Comparison of ENCODE assay signal across 14 cellular contexts in the genomic region with DNA sequence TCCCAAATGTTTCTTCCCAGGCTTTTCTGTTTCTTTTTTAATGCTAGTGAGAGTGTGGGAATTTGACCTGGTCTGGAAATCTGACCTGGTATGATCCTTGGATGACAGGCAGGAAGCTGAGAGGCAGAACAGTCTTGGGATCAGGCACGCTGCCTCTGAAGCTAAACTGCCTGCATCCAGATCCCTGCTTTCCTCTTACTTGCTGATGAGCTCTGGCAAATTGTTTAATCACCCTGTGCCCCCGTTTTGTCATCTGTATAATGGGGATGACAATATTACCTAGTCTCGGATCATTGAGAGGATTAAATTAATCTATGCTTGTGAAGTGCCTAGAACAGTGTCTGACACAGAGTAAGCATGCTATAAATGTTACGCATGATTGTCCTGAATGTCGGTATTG. TPM values are rescaled to one million over a fixed set of nuclear protein-coding genes. Genes with fewer than 3 reads are reported as not detected.
A peak's percentile ranks its signal among the peaks of the same experiment; 100 is the strongest.
DNase-seq lines count a peak whose midpoint lies in the region; ATAC-seq and TF ChIP-seq lines count a peak whose summit lies in the region.
"Had no signal": no experiment of that assay in that cellular context is flagged by ENCODE, and none has a peak within 500 bp of the region (broad histone marks: within the 10 kb centered on the region; RNA-seq: fewer than 3 reads in every experiment).

No MANE protein-coding gene starts in this region.

- no peak for DNase-seq in BE2C
- no peak for DNase-seq in COR-L47 (lab: John Stamatoyannopoulos, UW)
- DNase-seq in OCI-LY7 (ENCODE audit: low spot score), result no peak
- DNase-seq in central memory CD4-positive, alpha-beta T cell, result no peak
- DNase-seq: activated CD4-positive, alpha-beta T cell treated with anti-CD3 and anti-CD28 coated beads for 36 hours; aorta; midbrain; NCI-H2081; stimulated activated CD4-positive, alpha-beta T cell treated with anti-CD3 and anti-CD28 coated beads, Interleukin-2, amount 100 ng/mL, for 24 hours had no signal

- no peak for ATAC-seq in GM18861 (IDR thresholded peaks at IDR 0.05; ENCODE audit: unreplicated experiment)
- ATAC-seq: activated CD4-positive, alpha-beta T cell treated with anti-CD3 and anti-CD28 coated beads for 36 hours had no signal

- H3K4me3 ChIP-seq in BE2C (ENCODE audit: low read depth, low read length) (peak overlapping the region; percentile 20; the same call in 1 of the 2 replicates), HUES64 (ENCODE audit: low read length) (peak overlapping the region; percentile 97; the same call in 1 of the 2 replicates), duodenal mucosa (ENCODE audit: low read depth in 1 of 2, low read length in 2 of 2) (peak overlapping the region; percentile 32 to 48), mesodermal cell (ENCODE audit: extremely low read depth, insufficient read depth, low read length, poor library complexity, severe bottlenecking) (no peak overlapping the region), OCI-LY7 (ENCODE audit: low read depth, low read length, poor library complexity, severe bottlenecking) (no peak overlapping the region)

- H3K4me1 ChIP-seq in BE2C (no peaks in the 10 kb centered on the region), HUES64 (ENCODE audit: insufficient read depth, low read length) (peaks cover 29% of the 10 kb centered on the region), duodenal mucosa (ENCODE audit: control insufficient read depth in 1 of 2, insufficient read depth in 2 of 2, low read length in 2 of 2) (peaks cover 9 to 12% of the 10 kb centered on the region in 2 donors), mesodermal cell (ENCODE audit: control insufficient read depth, insufficient read depth, low read length, poor library complexity, severe bottlenecking) (peaks cover 15% of the 10 kb centered on the region), OCI-LY7 (ENCODE audit: insufficient read depth, low read length, poor library complexity, severe bottlenecking) (no peaks in the 10 kb centered on the region)

- 86% methylated on average over 5 of the region's 5 CpGs for WGBS in HUES64
- WGBS in mesodermal cell (ENCODE audit: insufficient coverage in 2 of 2), 2 experiments, result 81 to 90% methylated on average over 4 to 5 of the region's 5 CpGs

- H3K9me3 ChIP-seq in BE2C (no peaks in the 10 kb centered on the region), HUES64 (ENCODE audit: insufficient read depth, low read depth, low read length) (no peaks in the 10 kb centered on the region), duodenal mucosa (ENCODE audit: control insufficient read depth in 1 of 2, low read length in 2 of 2) (no peaks in the 10 kb centered on the region), mesodermal cell (ENCODE audit: control insufficient read depth, low read length) (no peaks in the 10 kb centered on the region), OCI-LY7 (ENCODE audit: low read length) (no peaks in the 10 kb centered on the region)

- H2AFZ ChIP-seq in OCI-LY7 (ENCODE audit: low read length), result no peak overlapping the region

- no peak overlapping the region for H3K27ac ChIP-seq in HUES64 (ENCODE audit: low read depth, low read length)
- H3K27ac ChIP-seq in duodenal mucosa (ENCODE audit: low read depth, low read length), result no peak overlapping the region
- H3K27ac ChIP-seq in mesodermal cell (ENCODE audit: low read depth, low read length, severe bottlenecking), result peak overlapping the region; percentile 55
- no peak overlapping the region for H3K27ac ChIP-seq in OCI-LY7 (ENCODE audit: low read depth, low read length, poor library complexity, severe bottlenecking)
- H3K27ac ChIP-seq: KMS-11 had no signal

- H3K9ac ChIP-seq in HUES64 (ENCODE audit: low read depth, low read length), result no peak overlapping the region
- H3K9ac ChIP-seq in duodenal mucosa (ENCODE audit: low read depth in 1 of 2, low read length in 2 of 2), result no peak overlapping the region
- H3K9ac ChIP-seq: KMS-11 had no signal

- H4K20me1 ChIP-seq in OCI-LY7 (ENCODE audit: insufficient read depth, low read length), result no peaks in the 10 kb centered on the region

- CTCF ChIA-PET in OCI-LY7 (lab: Charles Lee; ENCODE audit: unreplicated experiment), result no interaction called here

- POLR2A ChIA-PET in OCI-LY7 (lab: Charles Lee), result interaction anchor here (0.6 kb wide), 1 partner anchor 508 kb away, joined by 3 read pairs; no protein-coding TSS in a partner anchor

- no peaks in the 10 kb centered on the region for H3K9me2 ChIP-seq in OCI-LY7 (ENCODE audit: insufficient read depth, low read length)

- no peak for TF ChIP-seq CTCF in BE2C (IDR thresholded peaks at IDR 0.05; ENCODE audit: low read depth, low read length)
- TF ChIP-seq CTCF in OCI-LY7 (conservative IDR thresholded peaks at IDR 0.05; ENCODE audit: low read length), result no peak

- no peak overlapping the region for H3K4me2 ChIP-seq in OCI-LY7 (ENCODE audit: low read length)
- H3K4me2 ChIP-seq: KMS-11 had no signal

- H3K36me3 ChIP-seq in BE2C (no peaks in the 10 kb centered on the region; the same call in 1 of the 2 replicates), HUES64 (ENCODE audit: insufficient read depth, low read length) (peaks cover 37% of the 10 kb centered on the region), duodenal mucosa (ENCODE audit: control insufficient read depth in 1 of 2, insufficient read depth in 2 of 2, low read length in 2 of 2) (peaks cover 0 to 3% of the 10 kb centered on the region in 2 donors), mesodermal cell (ENCODE audit: control insufficient read depth, insufficient read depth, low read length) (peaks cover 10% of the 10 kb centered on the region), OCI-LY7 (ENCODE audit: insufficient read depth, low read length) (no peaks in the 10 kb centered on the region)

- no peaks in the 10 kb centered on the region for H3K27me3 ChIP-seq in BE2C
- H3K27me3 ChIP-seq in HUES64 (ENCODE audit: insufficient read depth, low read length), result peaks cover 8% of the 10 kb centered on the region
- H3K27me3 ChIP-seq in duodenal mucosa (ENCODE audit: control insufficient read depth in 1 of 2, insufficient read depth in 2 of 2, low read length in 2 of 2), result no peaks in the 10 kb centered on the region

- intact Hi-C loops in OCI-LY7 (cut with micrococcal nuclease; ENCODE audit: unreplicated experiment), result no loop called here

- H3K79me2 ChIP-seq in OCI-LY7 (ENCODE audit: insufficient read depth, low read depth, low read length), result no peaks in the 10 kb centered on the region

- no TSS peak for BruUV-seq in OCI-LY7 (replicated peaks; lab: Mats Ljungman, UMichigan)

RNA-seq across cellular contexts. Expression of a gene that starts 3.3 kb away (rescaled TPM):
- polyA plus RNA-seq in BE2C (2012; ENCODE audit: insufficient read depth, insufficient read length, low read depth), result 9.6 TPM
- polyA plus RNA-seq in HUES64 (2013, experiment 1 of 2), result 44.3 TPM
- polyA plus RNA-seq in HUES64 (2013, experiment 2 of 2), result 49.3 TPM
- polyA plus RNA-seq in mesodermal cell (2013, experiment 1 of 2), result 19.4 TPM
- polyA plus RNA-seq in mesodermal cell (2013, experiment 2 of 2), result 16.5 TPM
- 0.21 and 2.4 TPM in 2 replicates for total RNA-seq in OCI-LY7 (2014; rRNA removed; shearing (Covaris generic))
- total RNA-seq in OCI-LY7 (2022), result 0.79 and 0.82 TPM in 2 replicates

RNA-seq across cellular contexts. Expression of a gene that starts 42.6 kb away (rescaled TPM):
- polyA plus RNA-seq in BE2C (2012; ENCODE audit: insufficient read depth, insufficient read length, low read depth), result 2.5 TPM
- 6.8 TPM for polyA plus RNA-seq in HUES64 (2013, experiment 1 of 2)
- 8.8 TPM for polyA plus RNA-seq in HUES64 (2013, experiment 2 of 2)
- polyA plus RNA-seq in mesodermal cell (2013, experiment 1 of 2), result 2.5 TPM
- 3.3 TPM for polyA plus RNA-seq in mesodermal cell (2013, experiment 2 of 2)
- total RNA-seq in OCI-LY7 (2014; rRNA removed; shearing (Covaris generic)), result 2.8 and 4.8 TPM in 2 replicates
- total RNA-seq in OCI-LY7 (2022), result 2.9 and 4.2 TPM in 2 replicates

RNA-seq across cellular contexts. Expression of a gene that starts 42.7 kb away (rescaled TPM):
- polyA plus RNA-seq in BE2C (2012; ENCODE audit: insufficient read depth, insufficient read length, low read depth), result 0.79 TPM
- polyA plus RNA-seq in HUES64 (2013, experiment 1 of 2), result 0.35 TPM
- 0.57 TPM for polyA plus RNA-seq in HUES64 (2013, experiment 2 of 2)
- 0.18 TPM for polyA plus RNA-seq in mesodermal cell (2013, experiment 1 of 2)
- 0.96 TPM for polyA plus RNA-seq in mesodermal cell (2013, experiment 2 of 2)
- not detected in 2 replicates for total RNA-seq in OCI-LY7 (2014; rRNA removed; shearing (Covaris generic))
- total RNA-seq in OCI-LY7 (2022), result not detected in 2 replicates

Comparison
In these comparisons a context has a peak if more than half of its experiments do, and no peak if none do; other contexts are left out.
1. H3K4me3 ChIP-seq: peak in BE2C (single experiment), HUES64 (single experiment) and duodenal mucosa (2 of 2); none in mesodermal cell (single experiment) and OCI-LY7 (single experiment).